ENCODE assay signal across 13 cellular contexts in genomic region chr5:132408965-132409364, GRCh38. TPM values are rescaled to one million over a fixed set of nuclear protein-coding genes. Genes with fewer than 3 reads are reported as not detected.
DNase-seq lines count a peak whose midpoint lies in the region; TF ChIP-seq lines count a peak whose summit lies in the region.
"Had no signal": no experiment of that assay in that cellular context is flagged by ENCODE, and none has a peak within 500 bp of the region (broad histone marks: within the 10 kb centered on the region; RNA-seq: fewer than 3 reads in every experiment).

No MANE protein-coding gene starts in this region.

- no peaks in the 10 kb centered on the region for H3K9me3 ChIP-seq in spleen
- H3K9me3 ChIP-seq: body of pancreas had no signal

- H3K36me3 ChIP-seq in spleen: no peaks in the 10 kb centered on the region

- no peak for TF ChIP-seq CTCF in spleen (IDR thresholded peaks at IDR 0.05 in 8 of 11, conservative IDR thresholded peaks at IDR 0.05 in 3 of 11)

- peaks cover 4 to 9% (median 9%) of the 10 kb centered on the region in 3 donors for H3K36me3 Mint-ChIP-seq in immature natural killer cell

- peak overlapping the region; percentile 90 to 100 (median 96) for H3K4me3 Mint-ChIP-seq in immature natural killer cell

- H3K4me1 Mint-ChIP-seq in immature natural killer cell: peaks cover 61 to 72% of the 10 kb centered on the region in 2 donors

- no peak for DNase-seq in immature natural killer cell
- no peak for DNase-seq in spleen
- no peak for DNase-seq in superior temporal gyrus (ENCODE audit: extremely low spot score)
- DNase-seq in midbrain (lab: John Stamatoyannopoulos, UW): no peak
- DNase-seq in G401 (ENCODE audit: low spot score): no peak
- DNase-seq: body of pancreas, DMS79, NCI-H1105 treated with DMSO at 0.1 percent for 48 hours, NCI-H69, posterior cingulate gyrus had no signal

- in situ Hi-C loops in G401 (cut with HindIII; ENCODE audit: low sequenced_read_pairs): no loop called here

- intact Hi-C loops in spleen (cut with DNase I; ENCODE audit: low total_unique reads): no loop called here

- H3K27me3 Mint-ChIP-seq in immature natural killer cell (ENCODE audit: low read depth in 3 of 3): peaks cover 4 to 10% (median 7%) of the 10 kb centered on the region in 3 donors

- H3K27me3 ChIP-seq in spleen (replicated peaks in 1 of 7): no peaks in the 10 kb centered on the region
- H3K27me3 ChIP-seq: body of pancreas had no signal

- TF ChIP-seq POLR2A in GM19099 (IDR thresholded peaks at IDR 0.05; ENCODE audit: extremely low read depth, insufficient read length, low read depth) (peak; percentile 11), Raji (IDR thresholded peaks at IDR 0.05; ENCODE audit: insufficient read depth, low read depth, low read length) (peak; percentile 14; the same call in 1 of the 2 replicates), spleen (IDR thresholded peaks at IDR 0.05) (no peak)

- peak overlapping the region; percentile 95 to 98 (median 97) for H3K27ac Mint-ChIP-seq in immature natural killer cell

- H3K4me3 ChIP-seq in spleen: no peak overlapping the region
- H3K4me3 ChIP-seq: body of pancreas, SK-N-MC had no signal

- WGBS in spleen, 5 donors: 59 to 70% (median 65%) methylated on average over 2 of the region's 2 CpGs

- peaks cover 25 to 82% (median 62%) of the 10 kb centered on the region in 6 donors for H3K4me1 ChIP-seq in spleen

- peak overlapping the region; percentile 89 to 99 (median 99) for H3K27ac ChIP-seq in spleen
- H3K27ac ChIP-seq: SK-N-MC had no signal

- H3K9me3 Mint-ChIP-seq in immature natural killer cell: peaks cover 0 to 2% (median 0%) of the 10 kb centered on the region in 6 donors

RNA-seq across cellular contexts. Expression of gene SLC22A5, which starts 39.5 kb away (rescaled TPM):
- polyA plus RNA-seq in immature natural killer cell: 1 to 10 TPM; 1.1 to 1.5 (median 1.5) TPM
- total RNA-seq in spleen: 1 to 10 TPM; 5.3 to 9.2 (median 7.6) TPM
- 1 to 10 TPM; 2.4 to 2.9 (median 2.6) TPM for polyA plus RNA-seq in spleen
- 5.3 and 5.4 TPM in 2 replicates for total RNA-seq in G401 (2014; rRNA removed; shearing (Covaris generic))

Comparison
In these comparisons a context has a peak if more than half of its experiments do, and no peak if none do; other contexts are left out.
1. POLR2A ChIP-seq: peak in GM19099 (single experiment) and Raji (single experiment); none in spleen (0 of 3).